ENCODE assay signal across 8 cellular contexts in genomic region chr12:56189336-56189917, GRCh38. TPM values are rescaled to one million over a fixed set of nuclear protein-coding genes. Genes with fewer than 3 reads are reported as not detected.
DNase-seq lines count a peak whose midpoint lies in the region; TF ChIP-seq lines count a peak whose summit lies in the region.

Gene SMARCC2, minus strand, starts transcription at chr12:56189483. Its CDS starts 22 bp downstream, at chr12:56189461.

- peak within 1 kb of the TSS; percentile 96 for H3K4me2 ChIP-seq in MM.1S (ENCODE audit: low read depth, low read length)

- H3F3A ChIP-seq in MM.1S (ENCODE audit: insufficient read depth, low read length), result peaks cover 14% of the 10 kb centered on the region

- H3K4me3 ChIP-seq in MM.1S (ENCODE audit: low read length), result peak within 1 kb of the TSS; percentile 92
- peak within 1 kb of the TSS; percentile 84 for H3K4me3 ChIP-seq in SJSA1

- peak within 1 kb of the TSS; percentile 100 for H2AFZ ChIP-seq in MM.1S (ENCODE audit: low read length)

- peak; percentile 90 for DNase-seq in EH (ENCODE audit: low read depth)
- DNase-seq in H4 (ENCODE audit: low spot score), result peak; percentile 81
- DNase-seq in MM.1S, result peak; percentile 89
- DNase-seq in SJSA1 (ENCODE audit: low read depth in 1 of 2, low spot score in 2 of 2), result peak; percentile 88 to 91
- peak; percentile 93 for DNase-seq in activated naive CD4-positive, alpha-beta T cell treated with anti-CD3 and anti-CD28 coated beads for 36 hours
- peak; percentile 94 for DNase-seq in germinal center (ENCODE audit: low spot score)
- peak; percentile 23 for DNase-seq in non-pigmented ciliary epithelial cell (ENCODE audit: low read depth)
- peak in 46 of 49 donors; percentile 36 to 89 (median 72) for DNase-seq in substantia nigra (lab: John Stamatoyannopoulos, UW)

- H3K79me2 ChIP-seq in MM.1S (ENCODE audit: low read length), result peaks cover 39% of the 10 kb centered on the region

- TF ChIP-seq CTCF in MM.1S (IDR thresholded peaks at IDR 0.05; ENCODE audit: low read length), result peak; percentile 60

- peaks cover 27% of the 10 kb centered on the region for H3K4me1 ChIP-seq in MM.1S (ENCODE audit: low read length)
- H3K4me1 ChIP-seq in SJSA1 (replicated peaks), result peaks cover 13% of the 10 kb centered on the region

- H3K9me2 ChIP-seq in MM.1S (replicated peaks; ENCODE audit: insufficient read depth, low read length), result no peaks in the 10 kb centered on the region

- H3K27me3 Mint-ChIP-seq in activated naive CD4-positive, alpha-beta T cell treated with anti-CD3 and anti-CD28 coated beads for 36 hours (ENCODE audit: low read depth), result no peaks in the 10 kb centered on the region

- H3K27ac ChIP-seq in MM.1S (ENCODE audit: low read length), result peak within 1 kb of the TSS; percentile 77
- H3K27ac ChIP-seq in SJSA1, result peak within 1 kb of the TSS; percentile 63
- peak within 1 kb of the TSS; percentile 89 for H3K27ac ChIP-seq in substantia nigra (ENCODE audit: low read depth, low read length, poor library complexity, severe bottlenecking)

- H4K20me1 ChIP-seq in MM.1S (ENCODE audit: insufficient read depth, low read length), result no peaks in the 10 kb centered on the region

- intact Hi-C loops in activated naive CD4-positive, alpha-beta T cell treated with anti-CD3 and anti-CD28 coated beads for 36 hours (cut with micrococcal nuclease), result loop anchor here (1.0 to 10.0 kb wide), 5 partner anchors 63 to 455 kb away; no protein-coding TSS in a partner anchor

- peaks cover 33% of the 10 kb centered on the region for H3K4me1 Mint-ChIP-seq in activated naive CD4-positive, alpha-beta T cell treated with anti-CD3 and anti-CD28 coated beads for 36 hours (ENCODE audit: low read depth)

- H3K36me3 Mint-ChIP-seq in activated naive CD4-positive, alpha-beta T cell treated with anti-CD3 and anti-CD28 coated beads for 36 hours (ENCODE audit: low read depth), result peaks cover 16% of the 10 kb centered on the region

- peak within 1 kb of the TSS; percentile 95 for H3K4me3 Mint-ChIP-seq in activated naive CD4-positive, alpha-beta T cell treated with anti-CD3 and anti-CD28 coated beads for 36 hours

- H3K9ac ChIP-seq in MM.1S (ENCODE audit: low read length), result peak within 1 kb of the TSS; percentile 79

- CTCF ChIA-PET in activated naive CD4-positive, alpha-beta T cell treated with anti-CD3 and anti-CD28 coated beads for 36 hours (lab: Charles Lee), result interaction anchor here (0.8 to 4.7 kb wide), 35 partner anchors 9 to 451 kb away, joined by 3 to 86 read pairs (median 5); partner anchors contain the start of genes ANKRD52, COQ10A, ESYT1 and MYL6

- H3K36me3 ChIP-seq in MM.1S (replicated peaks; ENCODE audit: insufficient read depth, low read length) (0 out of 2 replicates have a peak, but pooled peaks cover 7% of the 10 kb centered on the region), SJSA1 (peaks cover 34% of the 10 kb centered on the region)

- no peaks in the 10 kb centered on the region for H3K27me3 ChIP-seq in MM.1S (replicated peaks; ENCODE audit: insufficient read depth, low read length)
- no peaks in the 10 kb centered on the region for H3K27me3 ChIP-seq in SJSA1 (replicated peaks)

- no peaks in the 10 kb centered on the region for H3K9me3 ChIP-seq in MM.1S (replicated peaks; ENCODE audit: insufficient read depth, low read length)
- no peaks in the 10 kb centered on the region for H3K9me3 ChIP-seq in SJSA1 (replicated peaks)

- peak within 1 kb of the TSS; percentile 92 for H3K27ac Mint-ChIP-seq in activated naive CD4-positive, alpha-beta T cell treated with anti-CD3 and anti-CD28 coated beads for 36 hours

- H3K9me3 Mint-ChIP-seq in activated naive CD4-positive, alpha-beta T cell treated with anti-CD3 and anti-CD28 coated beads for 36 hours, result no peaks in the 10 kb centered on the region

RNA-seq across cellular contexts. Expression of gene SMARCC2, which starts in this region (rescaled TPM):
- total RNA-seq in H4 (2014; rRNA removed; shearing (Covaris generic)), result 19.6 and 22.9 TPM in 2 replicates
- 20.9 and 33.4 TPM in 2 replicates for total RNA-seq in SJSA1 (2014; rRNA removed; shearing (Covaris generic))
- total RNA-seq in activated naive CD4-positive, alpha-beta T cell treated with anti-CD3 and anti-CD28 coated beads for 36 hours, result 10 to 100 TPM; 75.8 to 79.0 TPM

Comparison
In these comparisons a context has a peak if more than half of its experiments do, and no peak if none do; other contexts are left out.
1. Peak in every context shown above with its lines: DNase-seq, H3K4me3 ChIP-seq and H3K27ac ChIP-seq.
2. DNase-seq: peak in every context shown above with its lines; median percentile 94 in germinal center; 93 in activated naive CD4-positive, alpha-beta T cell treated with anti-CD3 and anti-CD28 coated beads for 36 hours; 90 in EH; 90 in SJSA1; 89 in MM.1S; 81 in H4; 72 in substantia nigra; 23 in non-pigmented ciliary epithelial cell.